18 cellular contexts compared by ENCODE assay signal in the genomic region with DNA sequence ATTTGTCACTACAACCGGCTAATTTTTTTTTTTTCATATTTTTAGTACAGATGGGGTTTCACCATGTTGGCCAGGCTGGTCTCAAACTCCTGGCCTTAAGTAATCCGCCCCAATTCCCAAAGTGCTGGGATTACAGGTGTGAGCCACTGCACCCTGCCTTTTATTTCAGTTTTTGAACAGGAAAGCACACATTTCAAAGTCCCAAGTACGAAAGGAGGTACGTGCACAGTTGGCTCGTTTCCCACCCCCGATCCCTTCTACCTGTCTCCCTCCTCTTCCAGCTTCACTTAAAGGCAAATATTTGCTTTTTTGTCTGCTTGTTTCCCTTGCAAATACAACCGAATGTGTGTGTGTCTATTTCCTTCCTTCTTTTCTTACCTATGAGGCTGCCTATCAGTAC. TPM values are rescaled to one million over a fixed set of nuclear protein-coding genes. Genes with fewer than 3 reads are reported as not detected.
"Had no signal": no experiment of that assay in that cellular context is flagged by ENCODE, and none has a peak within 500 bp of the region (broad histone marks: within the 10 kb centered on the region; RNA-seq: fewer than 3 reads in every experiment).

No MANE protein-coding gene starts in this region.

- H3K9me3 ChIP-seq: esophagus squamous epithelium, psoas muscle, upper lobe of left lung had no signal

- H3K27me3 ChIP-seq: upper lobe of left lung had no signal

- ATAC-seq: activated CD4-positive, alpha-beta T cell treated with anti-CD3 and anti-CD28 coated beads for 36 hours; activated CD8-positive, alpha-beta T cell treated with anti-CD3 and anti-CD28 coated beads for 36 hours; activated T-cell treated with anti-CD3 and anti-CD28 coated beads, Interleukin-2, amount 50 U/mL, for 72 hours; left cardiac atrium; psoas muscle; sciatic nerve had no signal

- H3K27ac ChIP-seq: esophagus squamous epithelium, psoas muscle, upper lobe of left lung, WERI-Rb-1 had no signal

- DNase-seq: activated CD4-positive, alpha-beta T cell treated with anti-CD3 and anti-CD28 coated beads for 36 hours; activated CD8-positive, alpha-beta memory T cell treated with anti-CD3 and anti-CD28 coated beads, Interleukin-2, amount 50 U/mL, for 4 hours; activated CD8-positive, alpha-beta T cell treated with anti-CD3 and anti-CD28 coated beads for 36 hours; activated naive CD4-positive, alpha-beta T cell; activated T-cell treated with anti-CD3 and anti-CD28 coated beads, Interleukin-2, amount 50 U/mL, for 72 hours; esophagus squamous epithelium; foreskin fibroblast; head of caudate nucleus; left cardiac atrium; psoas muscle; stimulated activated CD4-positive, alpha-beta T cell treated with anti-CD3 and anti-CD28 coated beads, Interleukin-12 subunit alpha, Interleukin-12 subunit beta, amount 100 ng/mL, for 4 hours; stimulated activated CD4-positive, alpha-beta T cell treated with anti-CD3 and anti-CD28 coated beads, Interleukin-2, amount 100 ng/mL, for 48 hours; stimulated activated naive CD4-positive, alpha-beta T cell treated with Interleukin-2 at 50 U/mL for 16 hours; T1000; upper lobe of left lung had no signal

- H3K4me3 ChIP-seq: esophagus squamous epithelium, psoas muscle, upper lobe of left lung had no signal

- H3K4me1 ChIP-seq: esophagus squamous epithelium, psoas muscle, upper lobe of left lung had no signal

- H3K36me3 ChIP-seq: esophagus squamous epithelium, upper lobe of left lung, WERI-Rb-1 had no signal

RNA-seq across cellular contexts. Expression of a gene that starts 30.5 kb away (rescaled TPM):
- total RNA-seq: activated CD4-positive, alpha-beta T cell treated with anti-CD3 and anti-CD28 coated beads for 36 hours; activated CD8-positive, alpha-beta T cell treated with anti-CD3 and anti-CD28 coated beads for 36 hours; activated T-cell treated with anti-CD3 and anti-CD28 coated beads, Interleukin-2, amount 50 U/mL, for 72 hours; esophagus squamous epithelium; left cardiac atrium; omental fat pad; psoas muscle; sciatic nerve had no signal
- polyA plus RNA-seq: psoas muscle had no signal

RNA-seq across cellular contexts. Expression of a gene that starts 40.5 kb away (rescaled TPM):
- total RNA-seq: activated CD4-positive, alpha-beta T cell treated with anti-CD3 and anti-CD28 coated beads for 36 hours; activated CD8-positive, alpha-beta T cell treated with anti-CD3 and anti-CD28 coated beads for 36 hours; left cardiac atrium; omental fat pad; psoas muscle; sciatic nerve had no signal
